Comparison of ENCODE assay signal across 14 cellular contexts in the genomic region with DNA sequence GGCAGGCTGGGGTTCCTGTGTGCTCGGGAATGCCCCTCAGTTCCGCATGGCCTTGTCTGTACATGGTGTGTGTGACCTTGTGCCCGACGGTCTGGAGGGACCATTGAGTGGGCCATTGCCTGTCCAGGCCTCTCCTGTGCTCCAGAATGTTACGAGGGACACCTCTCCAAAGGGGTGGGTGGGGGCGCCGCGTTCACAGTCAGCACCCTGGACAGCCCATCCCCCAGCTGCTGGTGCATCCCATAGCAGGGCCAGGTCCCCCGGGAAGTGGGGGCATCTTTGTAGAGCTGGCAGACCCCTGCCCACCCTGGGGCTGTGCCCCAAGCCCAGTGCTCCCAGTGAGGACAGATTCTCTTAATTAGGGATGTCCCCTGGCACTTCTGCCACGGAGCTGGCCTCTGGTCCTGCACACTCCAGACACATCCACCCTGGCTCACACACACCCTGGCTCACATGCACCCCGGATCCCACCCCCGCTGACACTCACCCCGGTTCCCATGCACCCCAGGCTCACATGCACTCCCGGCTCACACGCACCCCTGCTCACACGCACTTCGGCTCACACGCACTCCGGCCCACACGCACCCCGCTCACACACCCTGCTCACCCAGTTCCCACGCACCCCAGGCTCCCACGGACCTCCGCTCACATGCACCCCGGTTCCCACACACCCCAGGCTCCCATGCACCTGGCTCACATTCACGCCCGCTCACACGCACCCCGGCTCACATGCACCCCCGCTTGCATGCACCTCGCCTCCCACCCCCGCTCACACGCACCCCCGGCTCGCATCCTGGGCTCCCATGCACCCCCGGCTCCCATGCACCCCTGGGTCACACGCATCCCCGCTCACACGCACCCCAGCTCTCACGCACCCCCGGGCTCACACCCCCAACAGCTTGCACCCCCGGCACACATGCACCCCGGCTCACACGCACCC.
"Had no signal": no experiment of that assay in that cellular context is flagged by ENCODE, and none has a peak within 500 bp of the region (broad histone marks: within the 10 kb centered on the region; RNA-seq: fewer than 3 reads in every experiment).

No MANE protein-coding gene starts in this region.

- H3K4me1 ChIP-seq: prostate gland had no signal

- H3K9me3 Mint-ChIP-seq: activated naive CD8-positive, alpha-beta T cell treated with anti-CD3 and anti-CD28 coated beads, Interleukin-2, amount 10 ng/mL, durations not matched to agents 7 days and 5 days; immature natural killer cell had no signal

- DNase-seq: activated CD4-positive, alpha-beta T cell treated with anti-CD3 and anti-CD28 coated beads for 36 hours; activated CD4-positive, alpha-beta T cell treated with anti-CD3 and anti-CD28 coated beads, Interleukin-2, amount 50 U/mL, for 48 hours; activated naive CD4-positive, alpha-beta T cell treated with Interleukin-2 at 50 U/mL for 16 hours; activated naive CD8-positive, alpha-beta T cell treated with anti-CD3 and anti-CD28 coated beads, Interleukin-2, amount 10 ng/mL, durations not matched to agents 7 days and 5 days; amygdala; immature natural killer cell; kidney glomerular epithelial cell; left ventricle myocardium inferior; mammary epithelial cell; testis; upper lobe of right lung had no signal

- H3K4me3 ChIP-seq: left ventricle myocardium inferior, prostate gland, testis, upper lobe of right lung had no signal

- ATAC-seq: activated CD4-positive, alpha-beta T cell treated with anti-CD3 and anti-CD28 coated beads for 36 hours; right cardiac atrium; upper lobe of right lung had no signal

- H3K4me1 Mint-ChIP-seq: activated CD4-positive, alpha-beta T cell treated with anti-CD3 and anti-CD28 coated beads for 36 hours; activated naive CD8-positive, alpha-beta T cell treated with anti-CD3 and anti-CD28 coated beads, Interleukin-2, amount 10 ng/mL, durations not matched to agents 7 days and 5 days had no signal

- H3K27ac Mint-ChIP-seq: activated CD4-positive, alpha-beta T cell treated with anti-CD3 and anti-CD28 coated beads for 36 hours; activated naive CD8-positive, alpha-beta T cell treated with anti-CD3 and anti-CD28 coated beads, Interleukin-2, amount 10 ng/mL, durations not matched to agents 7 days and 5 days had no signal

- H3K36me3 ChIP-seq: prostate gland, upper lobe of right lung had no signal

- H3K36me3 Mint-ChIP-seq: immature natural killer cell had no signal

- H3K27ac ChIP-seq: left ventricle myocardium inferior, prostate gland, skin epidermis, testis, upper lobe of right lung had no signal

- H3K4me3 Mint-ChIP-seq: activated CD4-positive, alpha-beta T cell treated with anti-CD3 and anti-CD28 coated beads for 36 hours; activated naive CD8-positive, alpha-beta T cell treated with anti-CD3 and anti-CD28 coated beads, Interleukin-2, amount 10 ng/mL, durations not matched to agents 7 days and 5 days; immature natural killer cell had no signal

- H3K27me3 ChIP-seq: testis, upper lobe of right lung had no signal

- H3K27me3 Mint-ChIP-seq: activated CD4-positive, alpha-beta T cell treated with anti-CD3 and anti-CD28 coated beads for 36 hours; activated naive CD8-positive, alpha-beta T cell treated with anti-CD3 and anti-CD28 coated beads, Interleukin-2, amount 10 ng/mL, durations not matched to agents 7 days and 5 days had no signal
